34 cellular contexts compared by ENCODE assay signal in genomic region chr5:82489668-82490067, GRCh38.
"Had no signal": no experiment of that assay in that cellular context is flagged by ENCODE, and none has a peak within 500 bp of the region (broad histone marks: within the 10 kb centered on the region; RNA-seq: fewer than 3 reads in every experiment).

No MANE protein-coding gene starts in this region.

- H3K27me3 ChIP-seq: MG63 had no signal

- H3K36me3 ChIP-seq: MG63 had no signal

- H3K9me3 ChIP-seq: MG63 had no signal

- DNase-seq: Karpas-422, Kasumi-1, MG63, MM.1S, MV-4-11, NCI-H1048, NCI-H1092, NCI-H1092 treated with DMSO at 0.1 percent for 48 hours, NCI-H1105, NCI-H1105 treated with DMSO at 0.1 percent for 48 hours, NCI-H1417, NCI-H1417 treated with DMSO at 0.1 percent for 48 hours, NCI-H1436, NCI-H1436 treated with DMSO at 0.1 percent for 48 hours, NCI-H146, NCI-H1694, NCI-H1694 treated with DMSO at 0.1 percent for 48 hours, NCI-H187, NCI-H187 treated with DMSO at 0.1 percent for 48 hours, NCI-H1930, NCI-H2029, NCI-H2029 treated with DMSO at 0.1 percent for 48 hours, NCI-H2081, NCI-H2081 treated with DMSO at 0.1 percent for 48 hours, NCI-H2107, NCI-H2171, NCI-H2171 treated with DMSO at 0.1 percent for 48 hours, NCI-H2227 treated with DMSO at 0.1 percent for 48 hours, NCI-H226, NCI-H345, NCI-H446, NCI-H446 treated with DMSO at 0.1 percent for 48 hours, NCI-H510A, NCI-H510A treated with DMSO at 0.1 percent for 48 hours had no signal

- H3K4me3 ChIP-seq: MG63 had no signal
